ENCODE assay signal across 15 cellular contexts in the genomic region with DNA sequence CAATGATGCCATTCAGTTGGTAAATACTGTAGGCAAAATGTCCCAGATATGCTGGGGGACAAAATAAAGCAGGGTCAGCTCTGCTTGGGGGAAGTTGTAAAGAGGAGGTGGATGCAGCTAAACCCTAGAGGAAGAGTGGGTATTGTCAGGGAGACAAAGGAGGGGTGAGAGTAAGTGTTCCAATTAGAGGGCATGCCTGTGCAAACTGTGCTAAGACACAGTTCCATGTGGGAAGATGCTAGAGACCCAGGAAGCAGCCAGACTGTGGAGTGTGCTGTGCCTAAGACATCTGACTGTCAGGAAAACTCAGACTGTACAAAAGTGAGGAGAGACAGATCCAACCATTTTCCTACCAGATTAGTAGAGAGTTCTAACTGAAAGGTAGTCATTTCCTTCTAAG.
A peak's percentile ranks its signal among the peaks of the same experiment; 100 is the strongest.
DNase-seq lines count a peak whose midpoint lies in the region; ATAC-seq and TF ChIP-seq lines count a peak whose summit lies in the region.
"Had no signal": no experiment of that assay in that cellular context is flagged by ENCODE, and none has a peak within 500 bp of the region (broad histone marks: within the 10 kb centered on the region; RNA-seq: fewer than 3 reads in every experiment).

No MANE protein-coding gene starts in this region.

- no peak overlapping the region for H3K4me2 ChIP-seq in osteoblast (ENCODE audit: insufficient read depth, low read length)

- peak overlapping the region; percentile 93 for H3K27ac Mint-ChIP-seq in chondrocyte (ENCODE audit: unreplicated experiment)
- H3K27ac Mint-ChIP-seq: activated naive CD4-positive, alpha-beta T cell treated with anti-CD3 and anti-CD28 coated beads for 36 hours; stimulated activated naive B cell treated with anti-CD40 and anti-IgM and Interleukin-4, amounts not matched to agents 10 μg/mL and 1 μg/mL and 100 μg/mL, for 72 hours; T-cell had no signal

- no peaks in the 10 kb centered on the region for H3K9me3 ChIP-seq in osteoblast (ENCODE audit: low read depth, low read length)
- H3K9me3 ChIP-seq: right atrium auricular region had no signal

- TF ChIP-seq CTCF in chondrocyte (IDR thresholded peaks at IDR 0.05) = no peak
- TF ChIP-seq CTCF in osteoblast (IDR thresholded peaks at IDR 0.05; ENCODE audit: extremely low read depth, low read depth, low read length) = no peak

- peaks cover 53% of the 10 kb centered on the region for H3K4me1 ChIP-seq in osteoblast (ENCODE audit: insufficient read depth, low read length)

- no peak for ATAC-seq in GM21619 (IDR thresholded peaks at IDR 0.05; ENCODE audit: unreplicated experiment)
- ATAC-seq: Right ventricle myocardium inferior; stimulated activated naive B cell treated with anti-CD40 and anti-IgM and Interleukin-4, amounts not matched to agents 10 μg/mL and 1 μg/mL and 100 μg/mL, for 72 hours; T-cell had no signal

- H4K20me1 ChIP-seq in osteoblast (ENCODE audit: insufficient read depth, low read length) = no peaks in the 10 kb centered on the region

- H3K27me3 ChIP-seq in osteoblast (ENCODE audit: insufficient read depth, low read length) = no peaks in the 10 kb centered on the region
- H3K27me3 ChIP-seq: right atrium auricular region had no signal

- H3K4me3 ChIP-seq in osteoblast (ENCODE audit: insufficient read depth, low read length) = no peak overlapping the region
- H3K4me3 ChIP-seq: right atrium auricular region had no signal

- peak; percentile 15 for DNase-seq in Ammon's horn (ENCODE audit: low spot score)
- peak; percentile 34 for DNase-seq in M059J (ENCODE audit: low read depth)
- DNase-seq in chondrocyte (ENCODE audit: low spot score) = no peak
- DNase-seq in osteoblast (ENCODE audit: insufficient read length, low spot score, missing footprints) = no peak
- DNase-seq in activated CD4-positive, alpha-beta T cell treated with anti-CD3 and anti-CD28 coated beads, Interleukin-2, amount 50 U/mL, for 48 hours = no peak
- DNase-seq in MV-4-11 (lab: John Stamatoyannopoulos, UW) = no peak
- DNase-seq in midbrain (lab: John Stamatoyannopoulos, UW) = no peak
- DNase-seq: activated CD4-positive, alpha-beta T cell treated with anti-CD3 and anti-CD28 coated beads, Interleukin-2, amount 50 U/mL, for 1 hour; activated naive CD4-positive, alpha-beta T cell treated with anti-CD3 and anti-CD28 coated beads for 36 hours; aorta; stimulated activated naive B cell treated with anti-CD40 and anti-IgM and Interleukin-4, amounts not matched to agents 10 μg/mL and 1 μg/mL and 100 μg/mL, for 72 hours; T-cell had no signal

- no peaks in the 10 kb centered on the region for H3K36me3 Mint-ChIP-seq in chondrocyte (ENCODE audit: low read depth)
- H3K36me3 Mint-ChIP-seq: stimulated activated naive B cell treated with anti-CD40 and anti-IgM and Interleukin-4, amounts not matched to agents 10 μg/mL and 1 μg/mL and 100 μg/mL, for 72 hours; T-cell had no signal

- H3K27ac ChIP-seq in osteoblast (ENCODE audit: low read depth, low read length) = peak overlapping the region; percentile 80
- H3K27ac ChIP-seq: right atrium auricular region had no signal

- no peaks in the 10 kb centered on the region for H3K79me2 ChIP-seq in osteoblast (ENCODE audit: insufficient read depth, low read length)

- no peaks in the 10 kb centered on the region for H3K9me3 Mint-ChIP-seq in chondrocyte (ENCODE audit: low read depth)
- H3K9me3 Mint-ChIP-seq: activated naive CD4-positive, alpha-beta T cell treated with anti-CD3 and anti-CD28 coated beads for 36 hours; stimulated activated naive B cell treated with anti-CD40 and anti-IgM and Interleukin-4, amounts not matched to agents 10 μg/mL and 1 μg/mL and 100 μg/mL, for 72 hours; T-cell had no signal

- peaks cover 66% of the 10 kb centered on the region for H3K4me1 Mint-ChIP-seq in chondrocyte (ENCODE audit: low read depth)
- H3K4me1 Mint-ChIP-seq: stimulated activated naive B cell treated with anti-CD40 and anti-IgM and Interleukin-4, amounts not matched to agents 10 μg/mL and 1 μg/mL and 100 μg/mL, for 72 hours had no signal

- no peaks in the 10 kb centered on the region for H3K36me3 ChIP-seq in osteoblast (ENCODE audit: insufficient read depth, low read length)
- H3K36me3 ChIP-seq: right atrium auricular region had no signal

- H3K27me3 Mint-ChIP-seq in chondrocyte (ENCODE audit: low read depth) = no peaks in the 10 kb centered on the region

- H2AFZ ChIP-seq in osteoblast (ENCODE audit: low read length) = peak overlapping the region; percentile 56

- H3K4me3 Mint-ChIP-seq in chondrocyte (ENCODE audit: unreplicated experiment) = no peak overlapping the region
- H3K4me3 Mint-ChIP-seq: activated naive CD4-positive, alpha-beta T cell treated with anti-CD3 and anti-CD28 coated beads for 36 hours; stimulated activated naive B cell treated with anti-CD40 and anti-IgM and Interleukin-4, amounts not matched to agents 10 μg/mL and 1 μg/mL and 100 μg/mL, for 72 hours; T-cell had no signal

Comparison
In these comparisons a context has a peak if more than half of its experiments do, and no peak if none do; other contexts are left out.
1. DNase-seq: peak in Ammon's horn (single experiment) and M059J (single experiment); none in chondrocyte (single experiment), osteoblast (single experiment), activated CD4-positive, alpha-beta T cell treated with anti-CD3 and anti-CD28 coated beads, Interleukin-2, amount 50 U/mL, for 48 hours (0 of 2), MV-4-11 (single experiment) and midbrain (single experiment).